Comparison of ENCODE assay signal across 10 cellular contexts in genomic region chr7:139995034-139995915, GRCh38.
DNase-seq lines count a peak whose midpoint lies in the region; ATAC-seq and TF ChIP-seq lines count a peak whose summit lies in the region.
"Had no signal": no experiment of that assay in that cellular context is flagged by ENCODE, and none has a peak within 500 bp of the region (broad histone marks: within the 10 kb centered on the region; RNA-seq: fewer than 3 reads in every experiment).

No MANE protein-coding gene starts in this region.

- peak; percentile 55 for DNase-seq in GM03348 (ENCODE audit: low spot score)
- peak; percentile 32 for DNase-seq in glomerular visceral epithelial cell (ENCODE audit: extremely low spot score)
- DNase-seq in pons (ENCODE audit: low spot score), result peak; percentile 86
- no peak for DNase-seq in stimulated activated CD4-positive, alpha-beta T cell treated with anti-CD3 and anti-CD28 coated beads, Interleukin-4, amount 100 ng/mL, for 1 hour
- no peak for DNase-seq in SK-N-DZ (ENCODE audit: low spot score)
- DNase-seq: naive B cell; stimulated activated CD4-positive, alpha-beta T cell treated with anti-CD3 and anti-CD28 coated beads, Interleukin-2, amount 100 ng/mL, for 48 hours had no signal

- TF ChIP-seq CTCF in VCaP (conservative IDR thresholded peaks at IDR 0.05), result no peak

- peak overlapping the region; percentile 31; the same call in 1 of the 2 replicates for H3K27ac ChIP-seq in VCaP

- ATAC-seq in GM21515 (IDR thresholded peaks at IDR 0.05; ENCODE audit: unreplicated experiment), result no peak
- ATAC-seq in HG02623 (IDR thresholded peaks at IDR 0.05; ENCODE audit: unreplicated experiment), result no peak

Comparison
In these comparisons a context has a peak if more than half of its experiments do, and no peak if none do; other contexts are left out.
1. DNase-seq: peak in GM03348 (single experiment), glomerular visceral epithelial cell (single experiment) and pons (single experiment); none in stimulated activated CD4-positive, alpha-beta T cell treated with anti-CD3 and anti-CD28 coated beads, Interleukin-4, amount 100 ng/mL, for 1 hour (single experiment) and SK-N-DZ (single experiment).